Comparison of ENCODE assay signal across 9 cellular contexts in genomic region chr10:98262571-98262970, GRCh38.
DNase-seq lines count a peak whose midpoint lies in the region; ATAC-seq, FAIRE-seq and TF ChIP-seq lines count a peak whose summit lies in the region.
"Had no signal": no experiment of that assay in that cellular context is flagged by ENCODE, and none has a peak within 500 bp of the region (broad histone marks: within the 10 kb centered on the region; RNA-seq: fewer than 3 reads in every experiment).

No MANE protein-coding gene starts in this region.

- peak; percentile 79 for TF ChIP-seq CTCF in VCaP (conservative IDR thresholded peaks at IDR 0.05)

- no peak overlapping the region for H3K27ac ChIP-seq in VCaP
- H3K27ac ChIP-seq: Peyer's patch had no signal

- no peak for ATAC-seq in HG03139 (IDR thresholded peaks at IDR 0.05; ENCODE audit: unreplicated experiment)

- peak; percentile 67 for FAIRE-seq in urothelium cell line (lab: Jason Lieb, UNC)

- no peak for TF ChIP-seq EP300 in Ishikawa (IDR thresholded peaks at IDR 0.05; ENCODE audit: borderline replicate concordance)

- peak; percentile 76 for DNase-seq in DMS53 (lab: John Stamatoyannopoulos, UW)
- DNase-seq in hepatic stellate cell (ENCODE audit: low spot score): peak; percentile 38
- DNase-seq in urothelium cell line (ENCODE audit: low spot score): peak; percentile 28
- DNase-seq in activated T-cell treated with anti-CD3 and anti-CD28 coated beads for 4 hours: no peak
- no peak for DNase-seq in central memory CD4-positive, alpha-beta T cell

- TF ChIP-seq RAD21 in Ishikawa (IDR thresholded peaks at IDR 0.05; ENCODE audit: low read depth): peak; percentile 97

TF ChIP-seq in Ishikawa, 13 proteins besides CTCF, POLR2A, EP300 and RAD21:
- no peak for TF ChIP-seq FOXM1 (IDR thresholded peaks at IDR 0.05; ENCODE audit: borderline replicate concordance, low read depth)
- peak; percentile 69 for TF ChIP-seq USF1 (IDR thresholded peaks at IDR 0.05)
- peak; percentile 66; the same call in 1 of the 2 replicates for TF ChIP-seq MAX (IDR thresholded peaks at IDR 0.05)
- TF ChIP-seq NFIC (IDR thresholded peaks at IDR 0.05): peak; percentile 42; the same call in 1 of the 2 replicates
- TF ChIP-seq CREB1 (IDR thresholded peaks at IDR 0.05; ENCODE audit: low read depth): no peak
- TF ChIP-seq CEBPB (IDR thresholded peaks at IDR 0.05): no peak

Comparison
In these comparisons a context has a peak if more than half of its experiments do, and no peak if none do; other contexts are left out.
1. DNase-seq: peak in DMS53 (single experiment), hepatic stellate cell (single experiment) and urothelium cell line (single experiment); none in activated T-cell treated with anti-CD3 and anti-CD28 coated beads for 4 hours (single experiment) and central memory CD4-positive, alpha-beta T cell (single experiment).